In the genomic region with DNA sequence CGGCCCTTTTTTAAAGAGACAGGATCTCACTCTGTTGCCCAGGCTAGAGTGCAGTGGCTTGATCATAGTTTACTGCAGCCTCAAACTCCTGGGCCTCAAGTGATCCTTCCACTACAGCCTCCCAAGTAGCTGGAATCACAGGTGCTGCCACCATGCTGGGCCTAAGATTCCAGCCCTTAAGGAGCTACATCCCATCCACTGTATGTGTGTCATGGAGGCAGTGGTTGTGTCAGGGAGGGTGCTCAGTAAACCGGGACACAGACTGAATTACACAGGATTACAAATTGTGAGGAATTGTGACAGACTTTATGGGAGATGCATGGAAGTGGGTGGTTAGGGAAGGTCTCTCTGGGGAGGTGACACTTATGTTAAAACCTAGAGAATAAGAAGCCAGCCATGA, we compare ENCODE assay signal across 27 cellular contexts. TPM values are rescaled to one million over a fixed set of nuclear protein-coding genes. Genes with fewer than 3 reads are reported as not detected.
DNase-seq lines count a peak whose midpoint lies in the region; ATAC-seq and TF ChIP-seq lines count a peak whose summit lies in the region.
"Had no signal": no experiment of that assay in that cellular context is flagged by ENCODE, and none has a peak within 500 bp of the region (broad histone marks: within the 10 kb centered on the region; RNA-seq: fewer than 3 reads in every experiment).

No MANE protein-coding gene starts in this region.

- no peak overlapping the region for H2AFZ ChIP-seq in Karpas-422 (ENCODE audit: low read length)

- TF ChIP-seq CTCF in osteocyte (IDR thresholded peaks at IDR 0.05), result no peak

- H3K27ac ChIP-seq in Karpas-422 (ENCODE audit: low read length), result no peak overlapping the region
- H3K27ac ChIP-seq: cardiac muscle cell, esophagus muscularis mucosa, foreskin keratinocyte, heart right ventricle, SK-N-MC, WERI-Rb-1 had no signal

- H3K27me3 ChIP-seq in Karpas-422 (ENCODE audit: low read length), result no peaks in the 10 kb centered on the region
- H3K27me3 ChIP-seq: cardiac muscle cell, heart right ventricle had no signal

- no peaks in the 10 kb centered on the region for H3K9me3 Mint-ChIP-seq in activated naive CD8-positive, alpha-beta T cell (ENCODE audit: low read depth)
- no peaks in the 10 kb centered on the region for H3K9me3 Mint-ChIP-seq in activated naive CD8-positive, alpha-beta T cell treated with anti-CD3 and anti-CD28 coated beads for 36 hours
- H3K9me3 Mint-ChIP-seq in memory B cell (no peaks in the 10 kb centered on the region), osteocyte (ENCODE audit: unreplicated experiment) (no peaks in the 10 kb centered on the region)
- H3K9me3 Mint-ChIP-seq: activated CD8-positive, alpha-beta T cell treated with anti-CD3 and anti-CD28 coated beads for 36 hours; endodermal cell had no signal

- H4K20me1 ChIP-seq in Karpas-422 (ENCODE audit: insufficient read depth, low read depth, low read length), result no peaks in the 10 kb centered on the region

- ATAC-seq in memory B cell (ENCODE audit: low read depth) (no peak), GM21367 (IDR thresholded peaks at IDR 0.05; ENCODE audit: unreplicated experiment) (no peak)
- ATAC-seq: activated CD8-positive, alpha-beta T cell treated with anti-CD3 and anti-CD28 coated beads for 36 hours; foreskin keratinocyte; heart right ventricle; HepG2 had no signal

- H3K4me3 Mint-ChIP-seq in activated naive CD8-positive, alpha-beta T cell, result peak overlapping the region; percentile 57
- no peak overlapping the region for H3K4me3 Mint-ChIP-seq in activated naive CD8-positive, alpha-beta T cell treated with anti-CD3 and anti-CD28 coated beads for 36 hours
- H3K4me3 Mint-ChIP-seq in memory B cell, result peak overlapping the region; percentile 65
- peak overlapping the region; percentile 36 for H3K4me3 Mint-ChIP-seq in osteocyte (ENCODE audit: unreplicated experiment)
- H3K4me3 Mint-ChIP-seq: activated CD8-positive, alpha-beta T cell treated with anti-CD3 and anti-CD28 coated beads for 36 hours; endodermal cell had no signal

- H3K79me2 ChIP-seq in Karpas-422 (ENCODE audit: low read length), result peaks cover 22% of the 10 kb centered on the region

- H3K36me3 ChIP-seq in Karpas-422 (ENCODE audit: insufficient read depth, low read length), result no peaks in the 10 kb centered on the region
- H3K36me3 ChIP-seq: cardiac muscle cell, esophagus muscularis mucosa, heart right ventricle had no signal

- DNase-seq in activated naive CD8-positive, alpha-beta T cell treated with anti-CD3 and anti-CD28 coated beads for 36 hours, result no peak
- peak; percentile 39 for DNase-seq in Karpas-422
- DNase-seq in memory B cell (ENCODE audit: low spot score in 2 of 2), result no peak
- DNase-seq in osteocyte (ENCODE audit: extremely low spot score, unreplicated experiment), result no peak
- DNase-seq in activated CD8-positive, alpha-beta memory T cell treated with anti-CD3 and anti-CD28 coated beads, Interleukin-2, amount 50 U/mL, for 4 hours, result no peak
- DNase-seq in germinal center (ENCODE audit: low spot score), result no peak
- DNase-seq: activated CD8-positive, alpha-beta T cell treated with anti-CD3 and anti-CD28 coated beads for 36 hours; activated gamma-delta T cell treated with Interleukin-2 at 50 U/mL for 16 hours; C1 segment of cervical spinal cord; cortex of kidney; endodermal cell; foreskin keratinocyte; heart right ventricle; NCI-H1694; NCI-H2171; NCI-H510A; nucleus accumbens; stimulated activated naive CD4-positive, alpha-beta T cell treated with Interleukin-2 at 50 U/mL for 16 hours; WERI-Rb-1 had no signal

- H3K4me1 Mint-ChIP-seq in activated naive CD8-positive, alpha-beta T cell (ENCODE audit: low read depth), result peaks cover 20% of the 10 kb centered on the region
- H3K4me1 Mint-ChIP-seq in activated naive CD8-positive, alpha-beta T cell treated with anti-CD3 and anti-CD28 coated beads for 36 hours, result peaks cover 21% of the 10 kb centered on the region
- H3K4me1 Mint-ChIP-seq in memory B cell, result peaks cover 6% of the 10 kb centered on the region
- peaks cover 14% of the 10 kb centered on the region for H3K4me1 Mint-ChIP-seq in osteocyte (ENCODE audit: unreplicated experiment)

- H3K4me3 ChIP-seq in Karpas-422 (ENCODE audit: low read length), result no peak overlapping the region
- H3K4me3 ChIP-seq: cardiac muscle cell, esophagus muscularis mucosa, heart right ventricle, lung, SK-N-MC had no signal

- no peaks in the 10 kb centered on the region for H3K9me3 ChIP-seq in Karpas-422 (ENCODE audit: low read length)
- H3K9me3 ChIP-seq: esophagus muscularis mucosa, heart right ventricle had no signal

- no peak overlapping the region for H3K4me2 ChIP-seq in Karpas-422 (ENCODE audit: low read depth, low read length, poor library complexity, severe bottlenecking)

- H3K27me3 Mint-ChIP-seq in activated naive CD8-positive, alpha-beta T cell, result no peaks in the 10 kb centered on the region
- no peaks in the 10 kb centered on the region for H3K27me3 Mint-ChIP-seq in activated naive CD8-positive, alpha-beta T cell treated with anti-CD3 and anti-CD28 coated beads for 36 hours
- H3K27me3 Mint-ChIP-seq in memory B cell, result no peaks in the 10 kb centered on the region
- H3K27me3 Mint-ChIP-seq in osteocyte (ENCODE audit: unreplicated experiment), result no peaks in the 10 kb centered on the region
- H3K27me3 Mint-ChIP-seq: activated CD8-positive, alpha-beta T cell treated with anti-CD3 and anti-CD28 coated beads for 36 hours had no signal

- peak overlapping the region; percentile 1 for H3K27ac Mint-ChIP-seq in activated naive CD8-positive, alpha-beta T cell
- no peak overlapping the region for H3K27ac Mint-ChIP-seq in activated naive CD8-positive, alpha-beta T cell treated with anti-CD3 and anti-CD28 coated beads for 36 hours
- peak overlapping the region; percentile 45 for H3K27ac Mint-ChIP-seq in memory B cell
- no peak overlapping the region for H3K27ac Mint-ChIP-seq in osteocyte (ENCODE audit: unreplicated experiment)
- H3K27ac Mint-ChIP-seq: activated CD8-positive, alpha-beta T cell treated with anti-CD3 and anti-CD28 coated beads for 36 hours; endodermal cell had no signal

- no peaks in the 10 kb centered on the region for H3K9me2 ChIP-seq in Karpas-422 (replicated peaks; ENCODE audit: insufficient read depth, low read length)

- H3K36me3 Mint-ChIP-seq in activated naive CD8-positive, alpha-beta T cell, result no peaks in the 10 kb centered on the region
- H3K36me3 Mint-ChIP-seq in activated naive CD8-positive, alpha-beta T cell treated with anti-CD3 and anti-CD28 coated beads for 36 hours, result peaks cover 2% of the 10 kb centered on the region
- H3K36me3 Mint-ChIP-seq in memory B cell (no peaks in the 10 kb centered on the region), osteocyte (ENCODE audit: unreplicated experiment) (no peaks in the 10 kb centered on the region)

- peaks cover 17% of the 10 kb centered on the region for H3K4me1 ChIP-seq in Karpas-422 (ENCODE audit: low read length)
- H3K4me1 ChIP-seq: foreskin keratinocyte had no signal

- no peak overlapping the region for H3K9ac ChIP-seq in Karpas-422 (ENCODE audit: low read length)

RNA-seq across cellular contexts. Expression of a gene that starts 2.1 kb away (rescaled TPM):
- total RNA-seq in activated naive CD8-positive, alpha-beta T cell treated with anti-CD3 and anti-CD28 coated beads for 36 hours, result 10 to 100 TPM; 41.6 to 43.8 TPM
- 32.8 and 39.6 TPM in 2 replicates for total RNA-seq in Karpas-422 (2014; rRNA removed; shearing (Covaris generic); ENCODE audit: low replicate concordance)
- 44.5 and 49.5 TPM in 2 replicates for total RNA-seq in osteocyte

RNA-seq across cellular contexts. Expression of a gene that starts 21.6 kb away (rescaled TPM):
- 10 to 100 TPM; 52.6 to 53.8 TPM for total RNA-seq in activated naive CD8-positive, alpha-beta T cell treated with anti-CD3 and anti-CD28 coated beads for 36 hours
- 19.0 and 72.9 TPM in 2 replicates for total RNA-seq in Karpas-422 (2014; rRNA removed; shearing (Covaris generic); ENCODE audit: low replicate concordance)
- total RNA-seq in osteocyte, result 20.7 and 23.2 TPM in 2 replicates

RNA-seq across cellular contexts. Expression of a gene that starts 31.2 kb away (rescaled TPM):
- under 1 TPM; 0.29 to 0.34 TPM for total RNA-seq in activated naive CD8-positive, alpha-beta T cell treated with anti-CD3 and anti-CD28 coated beads for 36 hours
- 0.11 and 1.3 TPM in 2 replicates for total RNA-seq in Karpas-422 (2014; rRNA removed; shearing (Covaris generic); ENCODE audit: low replicate concordance)
- 0.59 and 0.78 TPM in 2 replicates for total RNA-seq in osteocyte
- total RNA-seq: temporal lobe had no signal

RNA-seq across cellular contexts. Expression of a gene that starts 33.9 kb away (rescaled TPM):
- 10 to 100 TPM; 83.0 to 86.4 TPM for total RNA-seq in activated naive CD8-positive, alpha-beta T cell treated with anti-CD3 and anti-CD28 coated beads for 36 hours
- 59.1 and 109 TPM in 2 replicates for total RNA-seq in Karpas-422 (2014; rRNA removed; shearing (Covaris generic); ENCODE audit: low replicate concordance)
- 15.7 and 15.9 TPM in 2 replicates for total RNA-seq in osteocyte

Comparison
In these comparisons a context has a peak if more than half of its experiments do, and no peak if none do; other contexts are left out.
1. H3K27ac Mint-ChIP-seq: peak in activated naive CD8-positive, alpha-beta T cell (single experiment) and memory B cell (single experiment); none in activated naive CD8-positive, alpha-beta T cell treated with anti-CD3 and anti-CD28 coated beads for 36 hours (single experiment) and osteocyte (single experiment).